27 cellular contexts compared by ENCODE assay signal in the genomic region with DNA sequence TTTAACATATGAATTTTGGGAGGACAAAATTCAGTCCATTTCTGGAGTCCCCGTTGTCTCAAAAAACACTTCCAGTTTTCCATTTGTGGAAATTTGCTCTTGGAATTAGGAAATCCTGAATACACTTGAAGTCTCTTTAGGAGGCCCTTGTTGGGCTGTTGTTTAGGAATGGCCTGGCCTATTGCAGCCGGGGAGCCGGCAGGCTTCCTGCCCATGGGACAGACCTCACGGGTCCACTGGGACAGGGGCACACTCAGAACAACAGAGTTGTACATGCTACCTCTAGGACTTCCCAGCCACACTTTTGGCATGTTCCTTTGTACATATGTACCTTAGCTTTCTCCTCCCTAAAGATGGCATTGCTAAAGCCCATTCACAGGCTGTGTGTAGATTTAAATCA. TPM values are rescaled to one million over a fixed set of nuclear protein-coding genes. Genes with fewer than 3 reads are reported as not detected.
"Had no signal": no experiment of that assay in that cellular context is flagged by ENCODE, and none has a peak within 500 bp of the region (broad histone marks: within the 10 kb centered on the region; RNA-seq: fewer than 3 reads in every experiment).

No MANE protein-coding gene starts in this region.

- H3K27ac Mint-ChIP-seq: dendritic cell treated with granulocyte-macrophage colony-stimulating factor and Interleukin-4, amounts not matched to agents 40 ng/mL and 50 ng/mL, for 4 days; effector memory CD8-positive, alpha-beta T cell; immature natural killer cell had no signal

- H3K9me3 Mint-ChIP-seq: dendritic cell treated with granulocyte-macrophage colony-stimulating factor and Interleukin-4, amounts not matched to agents 40 ng/mL and 50 ng/mL, for 4 days had no signal

- DNase-seq: cortex of kidney; effector CD8-positive, alpha-beta T cell; effector memory CD8-positive, alpha-beta T cell; esophagus squamous epithelium; foreskin fibroblast; foreskin melanocyte; gastrocnemius medialis; glutamatergic neuron; heart right ventricle; hippocampal formation; immature natural killer cell; islet precursor cell; kidney; kidney glomerular epithelial cell; left colon; left lung; left ventricle myocardium superior; lower lobe of right lung; mesenchymal stem cell had no signal

- ATAC-seq: effector memory CD8-positive, alpha-beta T cell; gastrocnemius medialis; heart right ventricle; left colon; left lung; left ventricle myocardium superior; lower lobe of right lung had no signal

- H3K9me3 ChIP-seq: esophagus squamous epithelium, gastrocnemius medialis, left lung, lower lobe of right lung had no signal

- H3K4me1 Mint-ChIP-seq: immature natural killer cell had no signal

- H3K36me3 Mint-ChIP-seq: immature natural killer cell had no signal

- H3K4me3 ChIP-seq: esophagus squamous epithelium, gastrocnemius medialis, heart right ventricle, left lung, lower lobe of right lung had no signal

- H3K4me3 Mint-ChIP-seq: dendritic cell treated with granulocyte-macrophage colony-stimulating factor and Interleukin-4, amounts not matched to agents 40 ng/mL and 50 ng/mL, for 4 days; effector memory CD8-positive, alpha-beta T cell; immature natural killer cell had no signal

- H3K27ac ChIP-seq: esophagus squamous epithelium, gastrocnemius medialis, heart right ventricle, left lung, lower lobe of right lung had no signal

- H3K36me3 ChIP-seq: esophagus squamous epithelium, gastrocnemius medialis, heart right ventricle had no signal

- H3K27me3 ChIP-seq: gastrocnemius medialis had no signal

- H3K4me1 ChIP-seq: esophagus squamous epithelium, gastrocnemius medialis, left lung, lower lobe of right lung had no signal

RNA-seq across cellular contexts. Expression of a gene that starts 57.3 kb away (rescaled TPM):
- total RNA-seq: dermis microvascular lymphatic vessel endothelial cell, endothelial cell of umbilical vein, esophagus squamous epithelium, gastrocnemius medialis, glomerular endothelial cell, heart right ventricle, lower leg skin, lung microvascular endothelial cell, mucosa of gallbladder had no signal
- polyA plus RNA-seq: endothelial cell of umbilical vein, esophagus, heart right ventricle, immature natural killer cell had no signal
